In genomic region chr15:90439946-90440345, GRCh38 we compare ENCODE assay signal across 22 cellular contexts.
"Had no signal": no experiment of that assay in that cellular context is flagged by ENCODE, and none has a peak within 500 bp of the region (broad histone marks: within the 10 kb centered on the region; RNA-seq: fewer than 3 reads in every experiment).

No MANE protein-coding gene starts in this region.

- H2AFZ ChIP-seq: hepatocyte had no signal

- H3K4me3 ChIP-seq: esophagus squamous epithelium, hepatocyte, lower lobe of right lung, suprapubic skin, transverse colon, uterus had no signal

- DNase-seq: activated CD4-positive, alpha-beta memory T cell treated with anti-CD3 and anti-CD28 coated beads for 36 hours; activated effector memory CD4-positive, alpha-beta T cell treated with Interleukin-2 at 50 U/mL for 16 hours; activated naive CD4-positive, alpha-beta T cell treated with anti-CD3 and anti-CD28 coated beads, Interleukin-2, amount 10 ng/mL, durations not matched to agents 7 days and 5 days; activated T-cell treated with anti-CD3 and anti-CD28 coated beads, Interleukin-2, amount 50 U/mL, for 24 hours; aorta; brain microvascular endothelial cell; central memory CD4-positive, alpha-beta T cell; cortex of kidney; effector CD4-positive, alpha-beta T cell; esophagus squamous epithelium; islet precursor cell; left colon; lower lobe of right lung; midbrain; occipital lobe; stimulated activated CD4-positive, alpha-beta T cell treated with anti-CD3 and anti-CD28 coated beads, Interleukin-2, amount 100 ng/mL, for 24 hours; stimulated activated naive CD8-positive, alpha-beta T cell treated with anti-CD3 and anti-CD28 coated beads, Interleukin-15, Interleukin-2, amounts not matched to agents 100 U/mL and 50 U/mL, for 24 hours; SW 1271; transverse colon; uterus had no signal

- H3K4me2 ChIP-seq: hepatocyte had no signal

- H3K27me3 ChIP-seq: brain microvascular endothelial cell, esophagus squamous epithelium, hepatocyte, suprapubic skin, transverse colon, uterus had no signal

- ATAC-seq: lower lobe of right lung; stimulated activated naive CD8-positive, alpha-beta T cell treated with anti-CD3 and anti-CD28 coated beads, Interleukin-15, Interleukin-2, amounts not matched to agents 100 U/mL and 50 U/mL, for 24 hours had no signal

- H3K36me3 ChIP-seq: uterus had no signal

- H3K9me3 ChIP-seq: esophagus squamous epithelium, lower lobe of right lung, suprapubic skin, transverse colon, uterus had no signal

- H3K27ac ChIP-seq: brain microvascular endothelial cell, esophagus squamous epithelium, hepatocyte, lower lobe of right lung, suprapubic skin, uterus had no signal

- H3K9me3 Mint-ChIP-seq: activated CD4-positive, alpha-beta memory T cell treated with anti-CD3 and anti-CD28 coated beads for 36 hours; activated naive CD4-positive, alpha-beta T cell treated with anti-CD3 and anti-CD28 coated beads, Interleukin-2, amount 10 ng/mL, durations not matched to agents 7 days and 5 days; activated T-cell treated with anti-CD3 and anti-CD28 coated beads, Interleukin-2, amount 50 U/mL, for 24 hours had no signal

- H3K4me3 Mint-ChIP-seq: activated CD4-positive, alpha-beta memory T cell treated with anti-CD3 and anti-CD28 coated beads for 36 hours; activated naive CD4-positive, alpha-beta T cell treated with anti-CD3 and anti-CD28 coated beads, Interleukin-2, amount 10 ng/mL, durations not matched to agents 7 days and 5 days; activated T-cell treated with anti-CD3 and anti-CD28 coated beads, Interleukin-2, amount 50 U/mL, for 24 hours had no signal

- H3K4me1 ChIP-seq: uterus had no signal

- H3K27me3 Mint-ChIP-seq: activated CD4-positive, alpha-beta memory T cell treated with anti-CD3 and anti-CD28 coated beads for 36 hours; activated naive CD4-positive, alpha-beta T cell treated with anti-CD3 and anti-CD28 coated beads, Interleukin-2, amount 10 ng/mL, durations not matched to agents 7 days and 5 days; activated T-cell treated with anti-CD3 and anti-CD28 coated beads, Interleukin-2, amount 50 U/mL, for 24 hours had no signal

- H3K27ac Mint-ChIP-seq: activated naive CD4-positive, alpha-beta T cell treated with anti-CD3 and anti-CD28 coated beads, Interleukin-2, amount 10 ng/mL, durations not matched to agents 7 days and 5 days had no signal
